ENCODE assay signal across 8 cellular contexts in genomic region chr1:233328661-233329498, GRCh38. TPM values are rescaled to one million over a fixed set of nuclear protein-coding genes. Genes with fewer than 3 reads are reported as not detected.
DNase-seq lines count a peak whose midpoint lies in the region; ATAC-seq, FAIRE-seq and TF ChIP-seq lines count a peak whose summit lies in the region.

No MANE protein-coding gene starts in this region.

- no peak for FAIRE-seq in kidney (lab: Jason Lieb, UNC)

- no peak for TF ChIP-seq CTCF in kidney (IDR thresholded peaks at IDR 0.05; ENCODE audit: borderline replicate concordance, extremely low read depth, insufficient read depth)

- peaks cover 15% of the 10 kb centered on the region for H3K4me1 ChIP-seq in CD4-positive, CD25-positive, alpha-beta regulatory T cell (ENCODE audit: control insufficient read depth, insufficient read depth, low read length, poor library complexity, severe bottlenecking)
- H3K4me1 ChIP-seq in HUES64 (ENCODE audit: insufficient read depth, low read length): peaks cover 15% of the 10 kb centered on the region
- peaks cover 11 to 13% of the 10 kb centered on the region in 2 donors for H3K4me1 ChIP-seq in kidney (ENCODE audit: control insufficient read depth in 1 of 2, insufficient read depth in 1 of 2, low read depth in 1 of 2, low read length in 2 of 2)
- peaks cover 0 to 20% (median 15%) of the 10 kb centered on the region in 5 donors for H3K4me1 ChIP-seq in subcutaneous abdominal adipose tissue (ENCODE audit: control insufficient read depth in 5 of 5, insufficient read depth in 5 of 5, low read length in 5 of 5)

- no peaks in the 10 kb centered on the region for H3K36me3 Mint-ChIP-seq in CD4-positive, CD25-positive, alpha-beta regulatory T cell
- no peaks in the 10 kb centered on the region for H3K36me3 Mint-ChIP-seq in activated naive CD8-positive, alpha-beta T cell treated with anti-CD3 and anti-CD28 coated beads for 36 hours

- peak overlapping the region; percentile 47 for H3K4me3 ChIP-seq in CD4-positive, CD25-positive, alpha-beta regulatory T cell (ENCODE audit: low read depth, low read length)
- peak overlapping the region; percentile 76 for H3K4me3 ChIP-seq in HUES64 (ENCODE audit: low read length)
- peak overlapping the region; percentile 82 to 83 for H3K4me3 ChIP-seq in kidney (ENCODE audit: low read length in 2 of 2)
- H3K4me3 ChIP-seq in subcutaneous abdominal adipose tissue (ENCODE audit: low read depth in 1 of 5, low read length in 5 of 5): peak overlapping the region; percentile 26 to 81 (median 71)

- H3K4me3 Mint-ChIP-seq in CD4-positive, CD25-positive, alpha-beta regulatory T cell: peak overlapping the region; percentile 78 to 89 (median 82)
- peak overlapping the region; percentile 48 for H3K4me3 Mint-ChIP-seq in activated naive CD8-positive, alpha-beta T cell treated with anti-CD3 and anti-CD28 coated beads for 36 hours

- H3K4me1 Mint-ChIP-seq in CD4-positive, CD25-positive, alpha-beta regulatory T cell: peaks cover 0 to 16% (median 6%) of the 10 kb centered on the region in 4 donors
- H3K4me1 Mint-ChIP-seq in activated naive CD8-positive, alpha-beta T cell treated with anti-CD3 and anti-CD28 coated beads for 36 hours: peaks cover 4% of the 10 kb centered on the region

- DNase-seq in CD4-positive, CD25-positive, alpha-beta regulatory T cell: peak in 1 of 3 donors; percentile 5
- DNase-seq in activated naive CD8-positive, alpha-beta T cell treated with anti-CD3 and anti-CD28 coated beads for 36 hours: no peak
- DNase-seq in kidney (peak; percentile 75), cortex of kidney (lab: John Stamatoyannopoulos, UW) (no peak), middle frontal gyrus (ENCODE audit: extremely low spot score, low spot score) (no peak)

- no peak overlapping the region for H3K27ac Mint-ChIP-seq in CD4-positive, CD25-positive, alpha-beta regulatory T cell
- H3K27ac Mint-ChIP-seq in activated naive CD8-positive, alpha-beta T cell treated with anti-CD3 and anti-CD28 coated beads for 36 hours: no peak overlapping the region

- H3K27me3 Mint-ChIP-seq in CD4-positive, CD25-positive, alpha-beta regulatory T cell: peaks cover 20% of the 10 kb centered on the region
- H3K27me3 Mint-ChIP-seq in activated naive CD8-positive, alpha-beta T cell treated with anti-CD3 and anti-CD28 coated beads for 36 hours: peaks cover 37% of the 10 kb centered on the region

- H3K27ac ChIP-seq in CD4-positive, CD25-positive, alpha-beta regulatory T cell (ENCODE audit: insufficient read depth, low read length, poor library complexity, severe bottlenecking): no peak overlapping the region
- no peak overlapping the region for H3K27ac ChIP-seq in HUES64 (ENCODE audit: low read depth, low read length)
- peak overlapping the region; percentile 56 to 76 for H3K27ac ChIP-seq in kidney (ENCODE audit: low read depth in 2 of 2, low read length in 2 of 2)
- no peak overlapping the region for H3K27ac ChIP-seq in subcutaneous abdominal adipose tissue (ENCODE audit: low read depth, low read length)

- no peaks in the 10 kb centered on the region for H3K36me3 ChIP-seq in CD4-positive, CD25-positive, alpha-beta regulatory T cell (ENCODE audit: control insufficient read depth, insufficient read depth, low read length)
- H3K36me3 ChIP-seq in HUES64 (ENCODE audit: insufficient read depth, low read length) (no peaks in the 10 kb centered on the region), kidney (ENCODE audit: control insufficient read depth in 1 of 2, insufficient read depth in 2 of 2, low read length in 2 of 2) (no peaks in the 10 kb centered on the region), subcutaneous abdominal adipose tissue (ENCODE audit: control insufficient read depth in 5 of 5, insufficient read depth in 5 of 5, low read length in 5 of 5) (no peaks in the 10 kb centered on the region)

- ATAC-seq in CD4-positive, CD25-positive, alpha-beta regulatory T cell (ENCODE audit: low read depth in 2 of 2): no peak
- ATAC-seq in GM21447 (IDR thresholded peaks at IDR 0.05; ENCODE audit: unreplicated experiment): no peak

- intact Hi-C loops in kidney (cut with DNase I): no loop called here

- H3K9ac ChIP-seq in HUES64 (ENCODE audit: low read depth, low read length) (peak overlapping the region; percentile 83), kidney (ENCODE audit: low read length in 2 of 2) (peak overlapping the region; percentile 61 to 65), subcutaneous abdominal adipose tissue (ENCODE audit: low read length in 5 of 5) (peak overlapping the region in 1 of 5 donors; percentile 24)

- peaks cover 9% of the 10 kb centered on the region for H3K27me3 ChIP-seq in CD4-positive, CD25-positive, alpha-beta regulatory T cell (ENCODE audit: control insufficient read depth, insufficient read depth, low read length)
- H3K27me3 ChIP-seq in HUES64 (ENCODE audit: insufficient read depth, low read length) (peaks cover 46% of the 10 kb centered on the region), subcutaneous abdominal adipose tissue (ENCODE audit: control insufficient read depth in 5 of 5, insufficient read depth in 4 of 5, low read length in 5 of 5) (peaks cover 0 to 6% (median 5%) of the 10 kb centered on the region in 5 donors)

- H3K9me3 Mint-ChIP-seq in CD4-positive, CD25-positive, alpha-beta regulatory T cell: no peaks in the 10 kb centered on the region
- H3K9me3 Mint-ChIP-seq in activated naive CD8-positive, alpha-beta T cell treated with anti-CD3 and anti-CD28 coated beads for 36 hours: no peaks in the 10 kb centered on the region

- no peaks in the 10 kb centered on the region for H3K9me3 ChIP-seq in CD4-positive, CD25-positive, alpha-beta regulatory T cell (ENCODE audit: control insufficient read depth in 2 of 2, low read length in 2 of 2)
- H3K9me3 ChIP-seq in HUES64 (ENCODE audit: insufficient read depth, low read depth, low read length) (no peaks in the 10 kb centered on the region), kidney (ENCODE audit: control insufficient read depth in 1 of 2, low read length in 2 of 2) (no peaks in the 10 kb centered on the region), subcutaneous abdominal adipose tissue (ENCODE audit: control insufficient read depth in 5 of 5, low read length in 5 of 5) (no peaks in the 10 kb centered on the region)

- 28% methylated on average over 40 of the region's 40 CpGs for WGBS in HUES64

RNA-seq across cellular contexts. Expression of gene MAP3K21, which starts 1.4 kb away (rescaled TPM):
- 0.30 TPM for total RNA-seq in CD4-positive, CD25-positive, alpha-beta regulatory T cell
- polyA plus RNA-seq in CD4-positive, CD25-positive, alpha-beta regulatory T cell: under 1 TPM in 3 of 4 donors, not detected in 1; 0.13 to 0.24 (median 0.21) TPM
- 9.3 TPM for polyA plus RNA-seq in HUES64 (2013, experiment 1 of 2)
- polyA plus RNA-seq in HUES64 (2013, experiment 2 of 2): 9.7 TPM
- 1 to 10 TPM; 1.6 to 1.9 TPM for total RNA-seq in activated naive CD8-positive, alpha-beta T cell treated with anti-CD3 and anti-CD28 coated beads for 36 hours
- total RNA-seq in kidney: 21.6 TPM
- 7.4 TPM for polyA plus RNA-seq in kidney (ENCODE audit: insufficient read depth, low read depth, low replicate concordance)

RNA-seq across cellular contexts. Expression of gene PCNX2, which starts 33.4 kb away (rescaled TPM):
- 42.3 TPM for total RNA-seq in CD4-positive, CD25-positive, alpha-beta regulatory T cell
- 1 to 10 TPM; 1.6 to 4.2 (median 2.4) TPM for polyA plus RNA-seq in CD4-positive, CD25-positive, alpha-beta regulatory T cell
- 23.9 TPM for polyA plus RNA-seq in HUES64 (2013, experiment 1 of 2)
- 28.3 TPM for polyA plus RNA-seq in HUES64 (2013, experiment 2 of 2)
- 10 to 100 TPM; 10.6 to 12.5 TPM for total RNA-seq in activated naive CD8-positive, alpha-beta T cell treated with anti-CD3 and anti-CD28 coated beads for 36 hours
- total RNA-seq in kidney: 29.2 TPM
- polyA plus RNA-seq in kidney (ENCODE audit: insufficient read depth, low read depth, low replicate concordance): 5.2 TPM

Comparison
In these comparisons a context has a peak if more than half of its experiments do, and no peak if none do; other contexts are left out.
1. H3K27ac ChIP-seq: peak in kidney (2 of 2); none in CD4-positive, CD25-positive, alpha-beta regulatory T cell (single experiment), HUES64 (single experiment) and subcutaneous abdominal adipose tissue (single experiment).
2. Peak in every context shown above with its lines, with median percentiles within 50 percentile points of each other: H3K4me3 ChIP-seq.